ENCODE assay signal across 1 cellular context in the genomic region with DNA sequence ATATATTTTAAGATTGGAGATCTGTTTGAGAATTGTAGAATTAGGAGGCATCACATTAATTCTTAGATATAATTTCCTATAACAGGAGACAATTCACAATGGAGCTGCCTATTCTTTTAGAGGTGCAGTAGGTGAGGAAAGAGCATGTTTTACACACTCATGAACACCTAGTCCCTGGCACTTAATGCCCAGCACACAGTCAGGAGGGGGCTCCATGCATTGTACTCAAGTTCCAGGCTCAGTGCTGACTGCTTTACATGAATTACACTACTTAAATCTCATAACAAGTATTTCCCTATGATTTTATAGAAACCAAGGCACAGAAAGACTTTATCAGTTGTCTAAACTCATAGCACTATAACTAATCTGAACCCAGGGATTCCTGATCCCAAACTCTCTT.
TF ChIP-seq lines count a peak whose summit lies in the region.

No MANE protein-coding gene starts in this region.

TF ChIP-seq in GM12878, 131 proteins besides CTCF, POLR2A, EP300 and RAD21:
- TF ChIP-seq EED (IDR thresholded peaks at IDR 0.05; ENCODE audit: low read depth): no peak
- TF ChIP-seq ZBTB11 (CRISPR knock-in tag; IDR thresholded peaks at IDR 0.05): no peak
- TF ChIP-seq, protein P1, sequence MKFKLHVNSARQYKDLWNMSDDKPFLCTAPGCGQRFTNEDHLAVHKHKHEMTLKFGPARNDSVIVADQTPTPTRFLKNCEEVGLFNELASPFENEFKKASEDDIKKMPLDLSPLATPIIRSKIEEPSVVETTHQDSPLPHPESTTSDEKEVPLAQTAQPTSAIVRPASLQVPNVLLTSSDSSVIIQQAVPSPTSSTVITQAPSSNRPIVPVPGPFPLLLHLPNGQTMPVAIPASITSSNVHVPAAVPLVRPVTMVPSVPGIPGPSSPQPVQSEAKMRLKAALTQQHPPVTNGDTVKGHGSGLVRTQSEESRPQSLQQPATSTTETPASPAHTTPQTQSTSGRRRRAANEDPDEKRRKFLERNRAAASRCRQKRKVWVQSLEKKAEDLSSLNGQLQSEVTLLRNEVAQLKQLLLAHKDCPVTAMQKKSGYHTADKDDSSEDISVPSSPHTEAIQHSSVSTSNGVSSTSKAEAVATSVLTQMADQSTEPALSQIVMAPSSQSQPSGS (IDR thresholded peaks at IDR 0.05; ENCODE audit: low read length): no peak
- TF ChIP-seq IRF3 (IDR thresholded peaks at IDR 0.05): no peak
- TF ChIP-seq HDAC6 (IDR thresholded peaks at IDR 0.05; ENCODE audit: unreplicated experiment): no peak
- no peak for TF ChIP-seq SMAD1 (IDR thresholded peaks at IDR 0.05; ENCODE audit: low read depth, partially characterized antibody)
- TF ChIP-seq BMI1 (IDR thresholded peaks at IDR 0.05; ENCODE audit: borderline replicate concordance): no peak
- no peak for TF ChIP-seq RFX5 (IDR thresholded peaks at IDR 0.05; ENCODE audit: low read depth, low read length)
- no peak for TF ChIP-seq YBX1 (IDR thresholded peaks at IDR 0.05)
- no peak for TF ChIP-seq SKIL (IDR thresholded peaks at IDR 0.05; ENCODE audit: low read depth, poor library complexity, severe bottlenecking)
- TF ChIP-seq TCF12 (IDR thresholded peaks at IDR 0.05; ENCODE audit: low read depth, low read length): no peak
- TF ChIP-seq ZNF592 (IDR thresholded peaks at IDR 0.05): no peak
- no peak for TF ChIP-seq NFYA (IDR thresholded peaks at IDR 0.05; ENCODE audit: borderline replicate concordance, low read depth, low read length)
- TF ChIP-seq BACH1 (IDR thresholded peaks at IDR 0.05; ENCODE audit: borderline replicate concordance): no peak
